ENCODE assay signal across 15 cellular contexts in the genomic region with DNA sequence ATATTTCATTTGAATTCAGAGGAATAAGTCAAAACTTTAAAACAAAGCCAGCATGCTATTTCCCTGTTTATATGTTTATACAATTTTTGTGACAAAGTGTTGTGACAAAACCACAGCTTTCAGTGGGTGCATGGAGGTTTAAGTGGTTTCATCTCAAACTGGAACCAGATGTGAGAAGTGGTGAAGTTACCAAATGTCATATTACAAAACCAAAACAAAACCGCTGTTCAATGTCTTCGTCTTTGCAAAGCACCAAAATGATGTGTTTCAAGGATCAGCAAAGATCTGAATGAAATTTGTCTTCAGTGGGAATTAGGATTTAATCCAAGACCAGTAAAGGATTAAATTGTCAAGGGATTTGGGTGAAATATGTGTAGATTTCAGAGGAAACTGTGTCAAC. TPM values are rescaled to one million over a fixed set of nuclear protein-coding genes. Genes with fewer than 3 reads are reported as not detected.
DNase-seq lines count a peak whose midpoint lies in the region; ATAC-seq and TF ChIP-seq lines count a peak whose summit lies in the region.
"Had no signal": no experiment of that assay in that cellular context is flagged by ENCODE, and none has a peak within 500 bp of the region (broad histone marks: within the 10 kb centered on the region; RNA-seq: fewer than 3 reads in every experiment).

No MANE protein-coding gene starts in this region.

- H3K9me3 ChIP-seq in CD8-positive, alpha-beta memory T cell (ENCODE audit: low read length) = no peaks in the 10 kb centered on the region
- H3K9me3 ChIP-seq: BLaER1, stomach had no signal

- no peaks in the 10 kb centered on the region for H3K36me3 Mint-ChIP-seq in activated T-helper 1 cell treated with anti-CD3 and anti-CD28 coated beads, Interleukin-12 subunit alpha, Interleukin-12 subunit beta, Interleukin-2, Interleukin-4 antibody, amounts not matched to agents 30 ng/mL and 10 ng/mL and 1 ng/mL, durations not matched to agents 14 hours and 24 hours and 36 hours (ENCODE audit: low read depth)
- H3K36me3 Mint-ChIP-seq in CD8-positive, alpha-beta memory T cell = no peaks in the 10 kb centered on the region
- H3K36me3 Mint-ChIP-seq: activated naive CD8-positive, alpha-beta T cell treated with anti-CD3 and anti-CD28 coated beads for 36 hours had no signal

- H3K9me3 Mint-ChIP-seq in activated T-helper 1 cell treated with anti-CD3 and anti-CD28 coated beads, Interleukin-12 subunit alpha, Interleukin-12 subunit beta, Interleukin-2, Interleukin-4 antibody, amounts not matched to agents 30 ng/mL and 10 ng/mL and 1 ng/mL, durations not matched to agents 14 hours and 24 hours and 36 hours = peaks cover 7% of the 10 kb centered on the region
- peaks cover 2 to 22% (median 10%) of the 10 kb centered on the region in 5 donors for H3K9me3 Mint-ChIP-seq in CD8-positive, alpha-beta memory T cell

- H3K4me3 Mint-ChIP-seq in activated T-helper 1 cell treated with anti-CD3 and anti-CD28 coated beads, Interleukin-12 subunit alpha, Interleukin-12 subunit beta, Interleukin-2, Interleukin-4 antibody, amounts not matched to agents 30 ng/mL and 10 ng/mL and 1 ng/mL, durations not matched to agents 14 hours and 24 hours and 36 hours = no peak overlapping the region
- H3K4me3 Mint-ChIP-seq in CD8-positive, alpha-beta memory T cell = no peak overlapping the region
- H3K4me3 Mint-ChIP-seq: activated naive CD8-positive, alpha-beta T cell treated with anti-CD3 and anti-CD28 coated beads for 36 hours; nephron had no signal

- peak; percentile 13 for DNase-seq in BJ (ENCODE audit: low read depth)
- DNase-seq in ACHN = no peak
- DNase-seq in stimulated activated CD4-positive, alpha-beta T cell treated with anti-CD3 and anti-CD28 coated beads, Interleukin-1b, Interleukin-23, amount 100 ng/mL, for 48 hours = no peak
- no peak for DNase-seq in activated T-helper 1 cell treated with anti-CD3 and anti-CD28 coated beads, Interleukin-12 subunit alpha, Interleukin-12 subunit beta, Interleukin-2, Interleukin-4 antibody, amounts not matched to agents 30 ng/mL and 10 ng/mL and 1 ng/mL, durations not matched to agents 14 hours and 24 hours and 36 hours (ENCODE audit: low spot score)
- no peak for DNase-seq in CD8-positive, alpha-beta memory T cell
- DNase-seq: activated CD4-positive, alpha-beta T cell treated with anti-CD3 and anti-CD28 coated beads for 48 hours; activated naive CD8-positive, alpha-beta T cell treated with anti-CD3 and anti-CD28 coated beads for 36 hours; dorsolateral prefrontal cortex; stomach had no signal

- H3K36me3 ChIP-seq in BJ (ENCODE audit: control insufficient read depth, insufficient read depth, low read length) = no peaks in the 10 kb centered on the region
- no peaks in the 10 kb centered on the region for H3K36me3 ChIP-seq in CD8-positive, alpha-beta memory T cell (ENCODE audit: insufficient read depth, low read length)
- H3K36me3 ChIP-seq: BLaER1, stomach had no signal

- no peaks in the 10 kb centered on the region for H3K4me1 ChIP-seq in CD8-positive, alpha-beta memory T cell (ENCODE audit: insufficient read depth, low read length)
- H3K4me1 ChIP-seq: BLaER1, stomach had no signal

- H3K4me1 Mint-ChIP-seq in activated T-helper 1 cell treated with anti-CD3 and anti-CD28 coated beads, Interleukin-12 subunit alpha, Interleukin-12 subunit beta, Interleukin-2, Interleukin-4 antibody, amounts not matched to agents 30 ng/mL and 10 ng/mL and 1 ng/mL, durations not matched to agents 14 hours and 24 hours and 36 hours (ENCODE audit: low read depth) = no peaks in the 10 kb centered on the region
- H3K4me1 Mint-ChIP-seq in CD8-positive, alpha-beta memory T cell = no peaks in the 10 kb centered on the region
- H3K4me1 Mint-ChIP-seq: activated naive CD8-positive, alpha-beta T cell treated with anti-CD3 and anti-CD28 coated beads for 36 hours; nephron had no signal

- no peaks in the 10 kb centered on the region for H3K27me3 ChIP-seq in BJ (ENCODE audit: control insufficient read depth, insufficient read depth, low read length)
- no peaks in the 10 kb centered on the region for H3K27me3 ChIP-seq in CD8-positive, alpha-beta memory T cell (ENCODE audit: insufficient read depth, low read length, poor library complexity, severe bottlenecking)
- H3K27me3 ChIP-seq: BLaER1, dorsolateral prefrontal cortex, stomach had no signal

- TF ChIP-seq CTCF in BJ (IDR thresholded peaks at IDR 0.05; ENCODE audit: insufficient read depth, low read depth, low read length) = no peak

- POLR2A ChIA-PET in BJ (lab: Charles Lee) = no interaction called here
- POLR2A ChIA-PET in CD8-positive, alpha-beta memory T cell (lab: Charles Lee) = no interaction called here

- no peaks in the 10 kb centered on the region for H3K27me3 Mint-ChIP-seq in activated T-helper 1 cell treated with anti-CD3 and anti-CD28 coated beads, Interleukin-12 subunit alpha, Interleukin-12 subunit beta, Interleukin-2, Interleukin-4 antibody, amounts not matched to agents 30 ng/mL and 10 ng/mL and 1 ng/mL, durations not matched to agents 14 hours and 24 hours and 36 hours (ENCODE audit: insufficient read depth)
- H3K27me3 Mint-ChIP-seq in CD8-positive, alpha-beta memory T cell = no peaks in the 10 kb centered on the region
- H3K27me3 Mint-ChIP-seq: activated naive CD8-positive, alpha-beta T cell treated with anti-CD3 and anti-CD28 coated beads for 36 hours had no signal

- peak; percentile 70 for ATAC-seq in GM19351 (IDR thresholded peaks at IDR 0.05; ENCODE audit: unreplicated experiment)
- ATAC-seq in HG02840 (IDR thresholded peaks at IDR 0.05; ENCODE audit: low FRiP score, unreplicated experiment) = peak; percentile 65
- peak; percentile 38 for ATAC-seq in HG03571 (IDR thresholded peaks at IDR 0.05; ENCODE audit: unreplicated experiment)

- H3K4me3 ChIP-seq in BJ (ENCODE audit: low read depth, low read length) = no peak overlapping the region
- no peak overlapping the region for H3K4me3 ChIP-seq in CD8-positive, alpha-beta memory T cell (ENCODE audit: low read length)
- H3K4me3 ChIP-seq: BLaER1, dorsolateral prefrontal cortex, stomach had no signal

- in situ Hi-C loops in ACHN (cut with HindIII; ENCODE audit: low pct_ligation_motif_present, low pct_unique_long_range_greater_than_20kb, low sequenced_read_pairs) = no loop called here

- H3K27ac ChIP-seq in CD8-positive, alpha-beta memory T cell (ENCODE audit: low read depth, low read length) = no peak overlapping the region
- H3K27ac ChIP-seq: BLaER1, dorsolateral prefrontal cortex, stomach had no signal

- CTCF ChIA-PET in BJ (lab: Yijun Ruan, JAX) = no interaction called here
- CTCF ChIA-PET in CD8-positive, alpha-beta memory T cell (lab: Charles Lee) = no interaction called here

- no peak overlapping the region for H3K27ac Mint-ChIP-seq in activated T-helper 1 cell treated with anti-CD3 and anti-CD28 coated beads, Interleukin-12 subunit alpha, Interleukin-12 subunit beta, Interleukin-2, Interleukin-4 antibody, amounts not matched to agents 30 ng/mL and 10 ng/mL and 1 ng/mL, durations not matched to agents 14 hours and 24 hours and 36 hours
- no peak overlapping the region for H3K27ac Mint-ChIP-seq in CD8-positive, alpha-beta memory T cell
- H3K27ac Mint-ChIP-seq: activated naive CD8-positive, alpha-beta T cell treated with anti-CD3 and anti-CD28 coated beads for 36 hours; nephron had no signal

- intact Hi-C loops in activated T-helper 1 cell treated with anti-CD3 and anti-CD28 coated beads, Interleukin-12 subunit alpha, Interleukin-12 subunit beta, Interleukin-2, Interleukin-4 antibody, amounts not matched to agents 30 ng/mL and 10 ng/mL and 1 ng/mL, durations not matched to agents 14 hours and 24 hours and 36 hours (cut with micrococcal nuclease) = no loop called here

RNA-seq across cellular contexts. Expression of a gene that starts 59.3 kb away (rescaled TPM):
- not detected in 2 replicates for polyA plus RNA-seq in BJ (2011; rRNA removed)
- polyA minus RNA-seq in BJ (2011; rRNA and poly(A)+ RNA removed) = not detected in 2 replicates
- total RNA-seq in activated T-helper 1 cell treated with anti-CD3 and anti-CD28 coated beads, Interleukin-12 subunit alpha, Interleukin-12 subunit beta, Interleukin-2, Interleukin-4 antibody, amounts not matched to agents 30 ng/mL and 10 ng/mL and 1 ng/mL, durations not matched to agents 14 hours and 24 hours and 36 hours = not detected in 2 replicates
- total RNA-seq in CD8-positive, alpha-beta memory T cell = not detected
- polyA plus RNA-seq in CD8-positive, alpha-beta memory T cell = not detected
- total RNA-seq: activated naive CD8-positive, alpha-beta T cell treated with anti-CD3 and anti-CD28 coated beads for 36 hours; HT-29 had no signal
